ENCODE assay signal across 8 cellular contexts in genomic region chr1:185646202-185646683, GRCh38.
A peak's percentile ranks its signal among the peaks of the same experiment; 100 is the strongest.
DNase-seq lines count a peak whose midpoint lies in the region; ATAC-seq and TF ChIP-seq lines count a peak whose summit lies in the region.

No MANE protein-coding gene starts in this region.

- H3K4me3 ChIP-seq in NT2/D1 (ENCODE audit: insufficient read length, low read depth) (no peak overlapping the region), ectodermal cell (ENCODE audit: insufficient read depth, low read depth, low read length) (no peak overlapping the region), dorsolateral prefrontal cortex (peak overlapping the region in 6 of 59 donors; percentile 0 to 24 (median 15))

- H3K27me3 ChIP-seq in NT2/D1 (ENCODE audit: insufficient read depth, insufficient read length) (no peaks in the 10 kb centered on the region), ectodermal cell (ENCODE audit: control insufficient read depth, insufficient read depth, low read length, poor library complexity, severe bottlenecking) (no peaks in the 10 kb centered on the region), dorsolateral prefrontal cortex (no peaks in the 10 kb centered on the region)

- TF ChIP-seq CTCF in 22Rv1 (IDR thresholded peaks at IDR 0.05), result no peak
- peak in 1 of 56 donors; percentile 1 for TF ChIP-seq CTCF in dorsolateral prefrontal cortex (IDR thresholded peaks at IDR 0.05 in 54 of 56, conservative IDR thresholded peaks at IDR 0.05 in 2 of 56; ENCODE audit: low read depth in 1 of 56, partially characterized antibody in 56 of 56)

- 9 to 15% methylated on average over 3 of the region's 3 CpGs for WGBS in ectodermal cell, 2 experiments

- no peaks in the 10 kb centered on the region for H3K36me3 ChIP-seq in NT2/D1 (ENCODE audit: insufficient read depth, insufficient read length, low read length)
- no peaks in the 10 kb centered on the region for H3K36me3 ChIP-seq in ectodermal cell (ENCODE audit: control insufficient read depth, insufficient read depth, low read length)

- H3K9ac ChIP-seq in NT2/D1 (ENCODE audit: insufficient read length, low read depth), result no peak overlapping the region

- no peaks in the 10 kb centered on the region for H3K4me1 ChIP-seq in NT2/D1 (ENCODE audit: insufficient read depth, insufficient read length)
- peaks cover 19% of the 10 kb centered on the region for H3K4me1 ChIP-seq in ectodermal cell (ENCODE audit: control insufficient read depth, insufficient read depth, low read length)

- H3K27ac ChIP-seq in 22Rv1 (peak overlapping the region; percentile 22), ectodermal cell (ENCODE audit: insufficient read depth, low read depth, low read length, poor library complexity, severe bottlenecking) (peak overlapping the region; percentile 91), dorsolateral prefrontal cortex (no peak overlapping the region)

- DNase-seq in H4 (ENCODE audit: low spot score), result peak; percentile 95
- DNase-seq in NT2/D1 (ENCODE audit: low read depth, low spot score), result peak; percentile 94
- peak; percentile 81 for DNase-seq in medulla oblongata (ENCODE audit: extremely low spot score)
- no peak for DNase-seq in dorsolateral prefrontal cortex

- H3K9me3 ChIP-seq in NT2/D1 (ENCODE audit: insufficient read depth, low read length), result peaks cover 72% of the 10 kb centered on the region
- no peaks in the 10 kb centered on the region for H3K9me3 ChIP-seq in ectodermal cell (ENCODE audit: control insufficient read depth, low read length)

- no peak for ATAC-seq in HG02840 (IDR thresholded peaks at IDR 0.05; ENCODE audit: low FRiP score, unreplicated experiment)
- ATAC-seq in GM18858 (IDR thresholded peaks at IDR 0.05; ENCODE audit: unreplicated experiment), result no peak

- intact Hi-C loops in dorsolateral prefrontal cortex (cut with DNase I), result no loop called here

Comparison
In these comparisons a context has a peak if more than half of its experiments do, and no peak if none do; other contexts are left out.
1. H3K27ac ChIP-seq: peak in 22Rv1 (single experiment) and ectodermal cell (single experiment); none in dorsolateral prefrontal cortex (0 of 59).
2. DNase-seq: peak in H4 (single experiment), NT2/D1 (single experiment) and medulla oblongata (single experiment); none in dorsolateral prefrontal cortex (0 of 10).